Comparison of ENCODE assay signal across 17 cellular contexts in the genomic region with DNA sequence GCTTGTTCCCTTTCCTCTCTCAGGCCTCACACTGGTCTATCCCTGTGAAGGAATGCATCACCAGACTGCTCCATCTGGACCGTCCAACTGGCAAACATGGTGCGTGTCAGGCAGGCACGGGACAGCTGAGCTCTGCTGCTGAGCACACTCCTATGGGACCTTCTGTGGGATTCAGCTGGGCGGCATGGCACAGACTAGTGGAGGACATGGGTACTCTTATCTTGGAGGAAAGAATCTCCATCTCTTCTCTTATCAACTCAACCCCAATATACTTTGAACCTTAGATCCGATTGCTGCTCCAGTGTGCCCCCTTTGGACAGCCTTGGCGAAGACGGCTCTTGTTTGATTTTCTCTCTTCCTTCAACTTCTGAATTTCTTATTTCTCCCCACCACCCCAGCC.
DNase-seq lines count a peak whose midpoint lies in the region; ATAC-seq, FAIRE-seq and TF ChIP-seq lines count a peak whose summit lies in the region.
"Had no signal": no experiment of that assay in that cellular context is flagged by ENCODE, and none has a peak within 500 bp of the region (broad histone marks: within the 10 kb centered on the region; RNA-seq: fewer than 3 reads in every experiment).

No MANE protein-coding gene starts in this region.

- in situ Hi-C loops in brain microvascular endothelial cell (cut with HindIII; ENCODE audit: low pct_ligation_motif_present, low sequenced_read_pairs), result no loop called here

- H3K36me3 ChIP-seq in brain microvascular endothelial cell (replicated peaks), result no peaks in the 10 kb centered on the region
- H3K36me3 ChIP-seq: spleen had no signal

- H3K4me3 ChIP-seq in brain microvascular endothelial cell (ENCODE audit: low read depth, low read length), result no peak overlapping the region
- no peak overlapping the region for H3K4me3 ChIP-seq in right cardiac atrium (ENCODE audit: low read length)
- H3K4me3 ChIP-seq: mucosa of descending colon, spleen had no signal

- no peaks in the 10 kb centered on the region for H3K27me3 ChIP-seq in brain microvascular endothelial cell (replicated peaks)
- H3K27me3 ChIP-seq in right cardiac atrium (ENCODE audit: control insufficient read depth, insufficient read depth), result no peaks in the 10 kb centered on the region

- H3K27ac ChIP-seq in brain microvascular endothelial cell, result no peak overlapping the region
- no peak overlapping the region for H3K27ac ChIP-seq in right cardiac atrium (ENCODE audit: low read length)
- H3K27ac ChIP-seq: parathyroid adenoma, spleen had no signal

- FAIRE-seq in D721Med (lab: Jason Lieb, UNC), result no peak
- FAIRE-seq: RCC 7860 had no signal

- no peaks in the 10 kb centered on the region for H3K4me1 ChIP-seq in right cardiac atrium (ENCODE audit: control insufficient read depth, insufficient read depth, low read length)
- H3K4me1 ChIP-seq: parathyroid adenoma, spleen had no signal

- TF ChIP-seq CTCF in D721Med (IDR thresholded peaks at IDR 0.05; ENCODE audit: insufficient read depth, missing control alignments) (peak; percentile 10), brain microvascular endothelial cell (IDR thresholded peaks at IDR 0.05; ENCODE audit: low read depth, low read length, missing control alignments) (peak; percentile 35)

- 88% methylated on average over 7 of the region's 7 CpGs for WGBS in right cardiac atrium

- ATAC-seq in right cardiac atrium (no peak), HG02678 (IDR thresholded peaks at IDR 0.05; ENCODE audit: unreplicated experiment) (no peak), HG03469 (IDR thresholded peaks at IDR 0.05; ENCODE audit: unreplicated experiment) (no peak), GM21576 (IDR thresholded peaks at IDR 0.05; ENCODE audit: unreplicated experiment) (no peak)
- ATAC-seq: activated T-cell treated with anti-CD3 and anti-CD28 coated beads, Interleukin-2, amount 50 U/mL, for 4 hours; mucosa of descending colon had no signal

- intact Hi-C loops in right cardiac atrium (cut with DNase I), result no loop called here

- no peak for DNase-seq in D721Med (ENCODE audit: insufficient read length, low spot score)
- peak; percentile 1 for DNase-seq in HuH-7.5 (ENCODE audit: low spot score)
- DNase-seq in brain microvascular endothelial cell, result no peak
- peak; percentile 15 for DNase-seq in myocyte (ENCODE audit: low read depth)
- DNase-seq in right cardiac atrium, result no peak
- DNase-seq: activated CD4-positive, alpha-beta T cell treated with anti-CD3 and anti-CD28 coated beads for 1 hour; activated T-cell treated with anti-CD3 and anti-CD28 coated beads, Interleukin-2, amount 50 U/mL, for 4 hours; Karpas-422; kidney glomerular epithelial cell; NCI-H187 treated with DMSO at 0.1 percent for 48 hours; spleen had no signal

- H3K9me3 ChIP-seq in right cardiac atrium (ENCODE audit: control insufficient read depth, low read length), result no peaks in the 10 kb centered on the region
- H3K9me3 ChIP-seq: mucosa of descending colon, spleen had no signal

Comparison
In these comparisons a context has a peak if more than half of its experiments do, and no peak if none do; other contexts are left out.
1. DNase-seq: peak in HuH-7.5 (single experiment) and myocyte (single experiment); none in D721Med (single experiment), brain microvascular endothelial cell (single experiment) and right cardiac atrium (0 of 3).